8 cellular contexts compared by ENCODE assay signal in genomic region chr13:111046590-111047141, GRCh38.
DNase-seq lines count a peak whose midpoint lies in the region; ATAC-seq and TF ChIP-seq lines count a peak whose summit lies in the region.

No MANE protein-coding gene starts in this region.

- H3K9me3 Mint-ChIP-seq in naive thymus-derived CD8-positive, alpha-beta T cell = no peaks in the 10 kb centered on the region

- H3K4me1 Mint-ChIP-seq in naive thymus-derived CD8-positive, alpha-beta T cell = peaks cover 0 to 4% (median 2%) of the 10 kb centered on the region in 4 donors

- H3K36me3 Mint-ChIP-seq in naive thymus-derived CD8-positive, alpha-beta T cell = no peaks in the 10 kb centered on the region

- peaks cover 10 to 18% (median 11%) of the 10 kb centered on the region in 5 donors for H3K27me3 Mint-ChIP-seq in naive thymus-derived CD8-positive, alpha-beta T cell

- peak in 1 of 10 donors; percentile 19 for DNase-seq in naive thymus-derived CD8-positive, alpha-beta T cell
- no peak for DNase-seq in NCI-H1694 (lab: John Stamatoyannopoulos, UW)
- no peak for DNase-seq in stimulated activated CD4-positive, alpha-beta T cell treated with anti-CD3 and anti-CD28 coated beads, Interleukin-2, amount 100 ng/mL, for 24 hours
- DNase-seq in effector CD8-positive, alpha-beta T cell (lab: John Stamatoyannopoulos, UW) = no peak
- no peak for DNase-seq in NCI-H1436 treated with DMSO at 0.1 percent for 48 hours (lab: John Stamatoyannopoulos, UW)

- TF ChIP-seq CTCF in WI38 (IDR thresholded peaks at IDR 0.05; ENCODE audit: low read depth, low read length) = peak; percentile 33

- no peak overlapping the region for H3K4me3 ChIP-seq in WI38 (ENCODE audit: low read depth, low read length)

- H3K27ac Mint-ChIP-seq in naive thymus-derived CD8-positive, alpha-beta T cell = peak overlapping the region in 2 of 10 donors; percentile 15 to 66

- no peak overlapping the region for H3K4me3 Mint-ChIP-seq in naive thymus-derived CD8-positive, alpha-beta T cell

- ATAC-seq in GM18508 (IDR thresholded peaks at IDR 0.05; ENCODE audit: insufficient read depth, unreplicated experiment) (peak; percentile 40), HG02870 (IDR thresholded peaks at IDR 0.05; ENCODE audit: unreplicated experiment) (peak; percentile 50)
- peak; percentile 40 to 54 for ATAC-seq in naive thymus-derived CD8-positive, alpha-beta T cell

- POLR2A ChIA-PET in naive thymus-derived CD8-positive, alpha-beta T cell (lab: Charles Lee) = no interaction called here
